8 cellular contexts compared by ENCODE assay signal in genomic region chr1:181105134-181106021, GRCh38. TPM values are rescaled to one million over a fixed set of nuclear protein-coding genes. Genes with fewer than 3 reads are reported as not detected.
A peak's percentile ranks its signal among the peaks of the same experiment; 100 is the strongest.
DNase-seq lines count a peak whose midpoint lies in the region; ATAC-seq and TF ChIP-seq lines count a peak whose summit lies in the region.

No MANE protein-coding gene starts in this region.

- peaks cover 2% of the 10 kb centered on the region for H3K9me3 Mint-ChIP-seq in activated CD8-positive, alpha-beta T cell treated with anti-CD3 and anti-CD28 coated beads for 36 hours

- peaks cover 11% of the 10 kb centered on the region for H3K27me3 Mint-ChIP-seq in activated CD8-positive, alpha-beta T cell treated with anti-CD3 and anti-CD28 coated beads for 36 hours

- peak overlapping the region; percentile 77 for H3K4me3 Mint-ChIP-seq in activated CD8-positive, alpha-beta T cell treated with anti-CD3 and anti-CD28 coated beads for 36 hours

- DNase-seq in NCI-H82 treated with DMSO at 0.1 percent for 48 hours (lab: John Stamatoyannopoulos, UW; ENCODE audit: unreplicated experiment) = peak; percentile 74
- DNase-seq in activated CD8-positive, alpha-beta T cell treated with anti-CD3 and anti-CD28 coated beads for 36 hours = peak; percentile 92
- peak; percentile 97 for DNase-seq in ecto neural progenitor cell (ENCODE audit: low spot score)
- peak; percentile 94 for DNase-seq in lung (ENCODE audit: low spot score)
- peak; percentile 85 to 91 (median 85) for DNase-seq in stimulated activated CD4-positive, alpha-beta T cell treated with anti-CD3 and anti-CD28 coated beads, TNF-alpha, amount 100 ng/mL, for 24 hours (ENCODE audit: low read depth in 3 of 3)

- H3K9me3 ChIP-seq in lung (ENCODE audit: control insufficient read depth in 2 of 2, insufficient read depth in 1 of 2, low read length in 1 of 2) = no peaks in the 10 kb centered on the region

- POLR2A ChIA-PET in activated CD8-positive, alpha-beta T cell treated with anti-CD3 and anti-CD28 coated beads for 36 hours (lab: Charles Lee) = interaction anchor here (0.7 to 15.6 kb wide), 13 partner anchors 9 to 83 kb away, joined by 3 to 209 read pairs (median 5); partner anchors contain the start of genes IER5, MR1 and STX6

- H3K27me3 ChIP-seq in lung (ENCODE audit: control insufficient read depth, insufficient read depth) = no peaks in the 10 kb centered on the region

- H3K36me3 Mint-ChIP-seq in activated CD8-positive, alpha-beta T cell treated with anti-CD3 and anti-CD28 coated beads for 36 hours (ENCODE audit: low read depth) = no peaks in the 10 kb centered on the region

- peak overlapping the region; percentile 71 for H3K27ac Mint-ChIP-seq in activated CD8-positive, alpha-beta T cell treated with anti-CD3 and anti-CD28 coated beads for 36 hours

- peak; percentile 87 for ATAC-seq in GM19397 (IDR thresholded peaks at IDR 0.05; ENCODE audit: unreplicated experiment)
- peak; percentile 52 for ATAC-seq in HG03565 (IDR thresholded peaks at IDR 0.05; ENCODE audit: unreplicated experiment)
- ATAC-seq in activated CD8-positive, alpha-beta T cell treated with anti-CD3 and anti-CD28 coated beads for 36 hours = peak; percentile 83
- ATAC-seq in lung (ENCODE audit: insufficient read depth, low FRiP score) = peak; percentile 97

- peaks cover 6 to 22% of the 10 kb centered on the region in 2 donors for H3K4me1 ChIP-seq in lung (ENCODE audit: control insufficient read depth in 2 of 2, insufficient read depth in 2 of 2, low read length in 2 of 2)

- CTCF ChIA-PET in activated CD8-positive, alpha-beta T cell treated with anti-CD3 and anti-CD28 coated beads for 36 hours (lab: Charles Lee) = interaction anchor here (0.8 to 7.0 kb wide), 18 partner anchors 14 to 617 kb away, joined by 3 to 58 read pairs (median 3); no protein-coding TSS in a partner anchor

- peak overlapping the region; percentile 83 for H3K27ac ChIP-seq in C4-2B
- H3K27ac ChIP-seq in lung (ENCODE audit: low read depth in 1 of 2, low read length in 1 of 2) = peak overlapping the region; percentile 90 to 94

- H3K4me1 Mint-ChIP-seq in activated CD8-positive, alpha-beta T cell treated with anti-CD3 and anti-CD28 coated beads for 36 hours (ENCODE audit: low read depth) = peaks cover 53% of the 10 kb centered on the region

- peak overlapping the region; percentile 66 for H3K4me3 ChIP-seq in lung

- WGBS in lung, 2 donors = 1 to 3% methylated on average over 51 to 104 of the region's 104 CpGs

- TF ChIP-seq CTCF in C4-2B (conservative IDR thresholded peaks at IDR 0.05) = no peak
- TF ChIP-seq CTCF in activated CD8-positive, alpha-beta T cell treated with anti-CD3 and anti-CD28 coated beads for 36 hours (IDR thresholded peaks at IDR 0.05) = no peak
- TF ChIP-seq CTCF in lung (IDR thresholded peaks at IDR 0.05; ENCODE audit: control extremely low read depth, extremely low read depth) = no peak

- intact Hi-C loops in activated CD8-positive, alpha-beta T cell treated with anti-CD3 and anti-CD28 coated beads for 36 hours (cut with micrococcal nuclease) = no loop called here

- H3K36me3 ChIP-seq in lung (ENCODE audit: control insufficient read depth in 2 of 2, insufficient read depth in 2 of 2, low read length in 2 of 2) = no peaks in the 10 kb centered on the region

RNA-seq across cellular contexts. Expression of gene IER5, which starts 16.9 kb away (rescaled TPM):
- total RNA-seq in activated CD8-positive, alpha-beta T cell treated with anti-CD3 and anti-CD28 coated beads for 36 hours = 10 to 100 TPM; 39.8 to 41.3 TPM
- 10 to 100 TPM; 18.6 to 33.2 TPM for total RNA-seq in lung
- 10 to 100 TPM; 19.2 to 34.5 TPM for polyA plus RNA-seq in lung

Comparison
In these comparisons a context has a peak if more than half of its experiments do, and no peak if none do; other contexts are left out.
1. Peak in every context shown above with its lines: DNase-seq, ATAC-seq, H3K4me3 ChIP-seq and H3K27ac ChIP-seq.